6 cellular contexts compared by ENCODE assay signal in genomic region chr6:23368557-23368956, GRCh38.
"Had no signal": no experiment of that assay in that cellular context is flagged by ENCODE, and none has a peak within 500 bp of the region (broad histone marks: within the 10 kb centered on the region; RNA-seq: fewer than 3 reads in every experiment).

No MANE protein-coding gene starts in this region.

- DNase-seq: Karpas-422, KBM-7, KG1 had no signal

- H3K9ac ChIP-seq: KMS-11 had no signal

- H3K4me2 ChIP-seq: KMS-11 had no signal

- FAIRE-seq: HTR-8/SVneo had no signal

- H3K27ac ChIP-seq: HL-60, KMS-11 had no signal
